ENCODE assay signal across 17 cellular contexts in the genomic region with DNA sequence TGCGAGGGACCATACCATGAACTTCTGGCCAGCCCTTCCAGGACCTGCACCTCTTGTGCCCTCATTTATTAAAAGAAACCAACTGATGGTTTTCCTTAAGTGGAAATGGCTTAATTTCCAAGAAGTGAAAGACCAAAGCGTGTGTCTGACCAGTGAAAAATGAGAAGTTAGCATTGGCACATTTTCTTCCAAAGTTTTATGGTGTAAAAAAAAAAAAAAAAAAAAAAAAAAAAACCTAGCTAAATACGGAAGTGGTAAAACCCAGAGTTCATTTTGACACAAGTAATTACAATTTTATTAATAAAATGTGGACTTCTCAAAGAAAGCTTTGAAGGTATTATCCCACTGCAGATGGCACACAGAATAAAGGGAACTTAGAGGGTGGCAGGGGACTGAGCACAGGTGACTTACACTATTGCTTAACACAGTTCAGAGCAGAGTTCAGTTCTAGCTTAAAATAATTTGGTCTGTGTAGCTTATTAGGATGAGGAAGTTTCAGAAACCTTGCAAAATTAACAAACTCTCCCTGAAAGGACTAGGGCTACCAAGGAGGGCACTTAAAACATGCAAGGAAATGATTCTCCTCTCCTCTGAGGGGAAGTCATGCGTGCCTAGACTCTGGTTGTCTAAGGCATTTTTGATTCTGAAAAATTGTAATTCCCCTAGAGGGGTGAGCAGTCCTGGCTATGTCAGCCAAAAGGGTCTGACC. TPM values are rescaled to one million over a fixed set of nuclear protein-coding genes. Genes with fewer than 3 reads are reported as not detected.
DNase-seq lines count a peak whose midpoint lies in the region; ATAC-seq and TF ChIP-seq lines count a peak whose summit lies in the region.
"Had no signal": no experiment of that assay in that cellular context is flagged by ENCODE, and none has a peak within 500 bp of the region (broad histone marks: within the 10 kb centered on the region; RNA-seq: fewer than 3 reads in every experiment).

No MANE protein-coding gene starts in this region.

- TF ChIP-seq CTCF in HL-60 (IDR thresholded peaks at IDR 0.05; ENCODE audit: insufficient read depth, low read length) = no peak
- TF ChIP-seq CTCF in omental fat pad (IDR thresholded peaks at IDR 0.05) = no peak

- H3K4me3 Mint-ChIP-seq in effector memory CD8-positive, alpha-beta T cell = no peak overlapping the region
- no peak overlapping the region for H3K4me3 Mint-ChIP-seq in activated naive CD4-positive, alpha-beta T cell treated with anti-CD3 and anti-CD28 coated beads, Interleukin-2, amount 10 ng/mL, durations not matched to agents 7 days and 5 days
- H3K4me3 Mint-ChIP-seq: endodermal cell had no signal

- H3K27ac ChIP-seq in HL-60 (replicated peaks) = peak overlapping the region; percentile 73

- peaks cover 4% of the 10 kb centered on the region for H3K36me3 Mint-ChIP-seq in effector memory CD8-positive, alpha-beta T cell (ENCODE audit: insufficient read depth)
- H3K36me3 Mint-ChIP-seq in activated naive CD4-positive, alpha-beta T cell treated with anti-CD3 and anti-CD28 coated beads, Interleukin-2, amount 10 ng/mL, durations not matched to agents 7 days and 5 days = peaks cover 4% of the 10 kb centered on the region

- peak; percentile 19 for ATAC-seq in effector memory CD8-positive, alpha-beta T cell (replicated peaks)
- no peak for ATAC-seq in omental fat pad (ENCODE audit: low FRiP score)

- H3K27me3 Mint-ChIP-seq in effector memory CD8-positive, alpha-beta T cell = no peaks in the 10 kb centered on the region
- no peaks in the 10 kb centered on the region for H3K27me3 Mint-ChIP-seq in activated naive CD4-positive, alpha-beta T cell treated with anti-CD3 and anti-CD28 coated beads, Interleukin-2, amount 10 ng/mL, durations not matched to agents 7 days and 5 days

- CTCF ChIA-PET in activated naive CD4-positive, alpha-beta T cell treated with anti-CD3 and anti-CD28 coated beads, Interleukin-2, amount 10 ng/mL, durations not matched to agents 7 days and 5 days (lab: Charles Lee) = no interaction called here

- H3K27me3 ChIP-seq in HL-60 (ENCODE audit: insufficient read depth, poor library complexity, severe bottlenecking) = no peaks in the 10 kb centered on the region

- peaks cover 0 to 12% of the 10 kb centered on the region in 2 donors for H3K4me1 Mint-ChIP-seq in effector memory CD8-positive, alpha-beta T cell (ENCODE audit: low read depth in 2 of 2)
- peaks cover 4% of the 10 kb centered on the region for H3K4me1 Mint-ChIP-seq in activated naive CD4-positive, alpha-beta T cell treated with anti-CD3 and anti-CD28 coated beads, Interleukin-2, amount 10 ng/mL, durations not matched to agents 7 days and 5 days
- H3K4me1 Mint-ChIP-seq: endodermal cell had no signal

- no peaks in the 10 kb centered on the region for H3K9me3 Mint-ChIP-seq in effector memory CD8-positive, alpha-beta T cell
- H3K9me3 Mint-ChIP-seq in activated naive CD4-positive, alpha-beta T cell treated with anti-CD3 and anti-CD28 coated beads, Interleukin-2, amount 10 ng/mL, durations not matched to agents 7 days and 5 days = no peaks in the 10 kb centered on the region
- H3K9me3 Mint-ChIP-seq: endodermal cell had no signal

- H3K4me3 ChIP-seq in HL-60 (replicated peaks; ENCODE audit: insufficient read depth, low read length) = no peak overlapping the region

- no peak overlapping the region for H3K27ac Mint-ChIP-seq in effector memory CD8-positive, alpha-beta T cell
- no peak overlapping the region for H3K27ac Mint-ChIP-seq in activated naive CD4-positive, alpha-beta T cell treated with anti-CD3 and anti-CD28 coated beads, Interleukin-2, amount 10 ng/mL, durations not matched to agents 7 days and 5 days
- H3K27ac Mint-ChIP-seq: endodermal cell had no signal

- DNase-seq in HL-60 (ENCODE audit: low read depth in 1 of 2, low spot score in 1 of 2) (peak; percentile 75 to 89), NOMO-1 treated with DMSO at 0.1 percent for 48 hours (lab: John Stamatoyannopoulos, UW; ENCODE audit: unreplicated experiment) (peak; percentile 95), pons (ENCODE audit: low spot score) (peak; percentile 56), omental fat pad (ENCODE audit: low spot score) (no peak), cortex of kidney (lab: John Stamatoyannopoulos, UW) (no peak), DMS53 treated with DMSO at 0.1 percent for 48 hours (lab: John Stamatoyannopoulos, UW; ENCODE audit: unreplicated experiment) (no peak)
- DNase-seq in effector memory CD8-positive, alpha-beta T cell = no peak
- DNase-seq in activated naive CD4-positive, alpha-beta T cell treated with anti-CD3 and anti-CD28 coated beads, Interleukin-2, amount 10 ng/mL, durations not matched to agents 7 days and 5 days = no peak
- DNase-seq: activated CD4-positive, alpha-beta T cell treated with anti-CD3 and anti-CD28 coated beads, Interleukin-2, amount 50 U/mL, for 4 hours; activated naive CD4-positive, alpha-beta T cell treated with Interleukin-2 at 50 U/mL for 16 hours; activated T-cell treated with anti-CD3 and anti-CD28 coated beads for 4 hours; aorta; cerebellar nuclear complex; endodermal cell; NCI-H1048; NCI-H526; occipital lobe had no signal

RNA-seq across cellular contexts. Expression of a gene that starts 42.2 kb away (rescaled TPM):
- total RNA-seq in omental fat pad = 10 to 100 TPM; 24.9 to 43.7 (median 26.2) TPM

Comparison
In these comparisons a context has a peak if more than half of its experiments do, and no peak if none do; other contexts are left out.
1. DNase-seq: peak in HL-60 (2 of 2), NOMO-1 treated with DMSO at 0.1 percent for 48 hours (single experiment) and pons (single experiment); none in effector memory CD8-positive, alpha-beta T cell (0 of 3), omental fat pad (single experiment), cortex of kidney (single experiment), activated naive CD4-positive, alpha-beta T cell treated with anti-CD3 and anti-CD28 coated beads, Interleukin-2, amount 10 ng/mL, durations not matched to agents 7 days and 5 days (single experiment) and DMS53 treated with DMSO at 0.1 percent for 48 hours (single experiment).